ENCODE assay signal across 18 cellular contexts in the genomic region with DNA sequence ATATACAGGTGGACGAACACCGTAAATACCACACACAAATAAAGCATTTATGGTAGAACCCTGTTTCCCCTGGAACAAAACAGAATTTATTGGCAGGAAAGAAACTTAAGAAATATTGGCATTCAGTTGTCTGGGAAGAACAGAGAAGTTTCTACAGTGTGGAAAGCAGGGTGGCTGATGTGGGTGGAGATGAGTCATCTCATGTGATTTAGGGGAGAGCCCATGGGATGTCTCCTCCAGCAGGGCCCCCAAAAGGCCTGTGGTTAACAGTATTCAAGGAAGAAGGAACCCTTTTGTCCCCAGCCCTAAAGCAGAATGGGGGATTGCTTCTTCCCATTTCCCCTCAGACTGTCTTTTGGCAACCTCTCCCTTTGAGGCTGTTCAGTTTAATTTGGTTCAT. TPM values are rescaled to one million over a fixed set of nuclear protein-coding genes. Genes with fewer than 3 reads are reported as not detected.
"Had no signal": no experiment of that assay in that cellular context is flagged by ENCODE, and none has a peak within 500 bp of the region (broad histone marks: within the 10 kb centered on the region; RNA-seq: fewer than 3 reads in every experiment).

No MANE protein-coding gene starts in this region.

- H3K9me3 ChIP-seq: esophagus squamous epithelium, gastrocnemius medialis, spleen, transverse colon had no signal

- DNase-seq: activated CD4-positive, alpha-beta memory T cell treated with anti-CD3 and anti-CD28 coated beads for 36 hours; activated gamma-delta T cell; activated T-cell treated with anti-CD3 and anti-CD28 coated beads, Interleukin-2, amount 50 U/mL, for 4 hours; aorta; esophagus squamous epithelium; gastrocnemius medialis; right cardiac atrium; spleen; stimulated activated CD4-positive, alpha-beta T cell treated with anti-CD3 and anti-CD28 coated beads, Interleukin-1b, Interleukin-23, amount 100 ng/mL, for 48 hours; stimulated activated naive B cell treated with anti-CD40 and anti-IgM and Interleukin-4, amounts not matched to agents 10 μg/mL and 1 μg/mL and 100 μg/mL, for 72 hours; transverse colon had no signal

- H3K9me3 Mint-ChIP-seq: activated CD4-positive, alpha-beta memory T cell treated with anti-CD3 and anti-CD28 coated beads for 36 hours; activated T-cell treated with anti-CD3 and anti-CD28 coated beads, Interleukin-2, amount 50 U/mL, for 4 hours; mesothelial cell of epicardium; stimulated activated naive B cell treated with anti-CD40 and anti-IgM and Interleukin-4, amounts not matched to agents 10 μg/mL and 1 μg/mL and 100 μg/mL, for 72 hours had no signal

- H3K4me1 Mint-ChIP-seq: mesothelial cell of epicardium had no signal

- H3K4me1 ChIP-seq: esophagus squamous epithelium, gastrocnemius medialis, spleen, transverse colon had no signal

- H3K27ac ChIP-seq: esophagus squamous epithelium, gastrocnemius medialis, spleen, transverse colon had no signal

- H3K27ac Mint-ChIP-seq: activated CD4-positive, alpha-beta memory T cell treated with anti-CD3 and anti-CD28 coated beads for 36 hours; activated naive CD8-positive, alpha-beta T cell; mesothelial cell of epicardium; stimulated activated naive B cell treated with anti-CD40 and anti-IgM and Interleukin-4, amounts not matched to agents 10 μg/mL and 1 μg/mL and 100 μg/mL, for 72 hours had no signal

- H3K4me3 Mint-ChIP-seq: activated CD4-positive, alpha-beta memory T cell treated with anti-CD3 and anti-CD28 coated beads for 36 hours; activated naive CD8-positive, alpha-beta T cell; activated T-cell treated with anti-CD3 and anti-CD28 coated beads, Interleukin-2, amount 50 U/mL, for 4 hours; mesothelial cell of epicardium; stimulated activated naive B cell treated with anti-CD40 and anti-IgM and Interleukin-4, amounts not matched to agents 10 μg/mL and 1 μg/mL and 100 μg/mL, for 72 hours had no signal

- H3K36me3 Mint-ChIP-seq: activated CD4-positive, alpha-beta memory T cell treated with anti-CD3 and anti-CD28 coated beads for 36 hours; activated naive CD8-positive, alpha-beta T cell; mesothelial cell of epicardium; stimulated activated naive B cell treated with anti-CD40 and anti-IgM and Interleukin-4, amounts not matched to agents 10 μg/mL and 1 μg/mL and 100 μg/mL, for 72 hours had no signal

- H3K36me3 ChIP-seq: esophagus squamous epithelium, gastrocnemius medialis, spleen, transverse colon had no signal

- H3K4me3 ChIP-seq: esophagus squamous epithelium, gastrocnemius medialis, spleen, transverse colon had no signal

RNA-seq across cellular contexts. Expression of a gene that starts 24.2 kb away (rescaled TPM):
- total RNA-seq: activated CD4-positive, alpha-beta memory T cell treated with anti-CD3 and anti-CD28 coated beads for 36 hours; aorta; bronchial epithelial cell; esophagus squamous epithelium; gastrocnemius medialis; lower leg skin; mesothelial cell of epicardium; posterior vena cava; right cardiac atrium; spleen; subcutaneous adipose tissue; transverse colon had no signal

RNA-seq across cellular contexts. Expression of a gene that starts 43.6 kb away (rescaled TPM):
- total RNA-seq: activated CD4-positive, alpha-beta memory T cell treated with anti-CD3 and anti-CD28 coated beads for 36 hours; activated T-cell treated with anti-CD3 and anti-CD28 coated beads, Interleukin-2, amount 50 U/mL, for 4 hours; mesothelial cell of epicardium; T-helper 2 cell treated with Interferon-gamma antibody and Interleukin-4, amounts not matched to agents 100 ng/mL and 5 ng/mL, for 36 hours had no signal
